9 cellular contexts compared by ENCODE assay signal in the genomic region with DNA sequence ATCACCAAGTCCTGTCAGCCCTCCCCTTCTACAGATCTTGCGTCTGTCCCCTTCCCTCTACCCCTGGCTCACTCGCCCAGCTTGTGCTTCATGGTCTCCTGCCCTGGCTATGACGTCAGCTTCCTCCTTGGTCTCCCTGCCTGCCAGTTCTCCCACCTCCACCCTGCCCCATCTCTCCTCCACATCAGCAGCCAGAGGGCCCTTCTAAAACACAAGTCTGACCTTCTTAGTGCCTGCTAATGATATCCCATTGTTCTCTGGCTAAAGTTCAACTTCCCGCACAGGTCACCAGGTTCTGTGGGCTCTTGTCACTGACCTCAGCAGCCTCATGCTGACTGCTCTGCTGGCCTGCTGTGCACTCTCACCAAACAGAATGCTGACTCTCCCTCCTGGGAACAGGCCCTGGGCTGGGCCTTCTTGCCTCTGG. TPM values are rescaled to one million over a fixed set of nuclear protein-coding genes. Genes with fewer than 3 reads are reported as not detected.
DNase-seq lines count a peak whose midpoint lies in the region; ATAC-seq and TF ChIP-seq lines count a peak whose summit lies in the region.
"Had no signal": no experiment of that assay in that cellular context is flagged by ENCODE, and none has a peak within 500 bp of the region (broad histone marks: within the 10 kb centered on the region; RNA-seq: fewer than 3 reads in every experiment).

No MANE protein-coding gene starts in this region.

- H3K9me3 Mint-ChIP-seq in neural progenitor cell, result no peaks in the 10 kb centered on the region
- H3K9me3 Mint-ChIP-seq in activated CD4-positive, alpha-beta T cell treated with anti-CD3 and anti-CD28 coated beads for 36 hours (ENCODE audit: low read depth), result no peaks in the 10 kb centered on the region
- H3K9me3 Mint-ChIP-seq in activated CD4-positive, alpha-beta memory T cell treated with anti-CD3 and anti-CD28 coated beads, Interleukin-2, amount 10 ng/mL, durations not matched to agents 7 days and 5 days, result no peaks in the 10 kb centered on the region

- CTCF ChIA-PET in activated CD4-positive, alpha-beta T cell treated with anti-CD3 and anti-CD28 coated beads for 36 hours (lab: Charles Lee), result interaction anchor here (0.5 to 1.6 kb wide), 5 partner anchors 24 to 109 kb away, joined by 3 to 7 read pairs (median 3); no protein-coding TSS in a partner anchor
- CTCF ChIA-PET in activated CD4-positive, alpha-beta memory T cell treated with anti-CD3 and anti-CD28 coated beads, Interleukin-2, amount 10 ng/mL, durations not matched to agents 7 days and 5 days (lab: Charles Lee), result interaction anchor here (0.9 to 1.9 kb wide), 4 partner anchors 10 to 47 kb away, joined by 3 to 4 read pairs (median 3); no protein-coding TSS in a partner anchor

- H3K27ac ChIP-seq in neural progenitor cell, result no peak overlapping the region

- H3K36me3 ChIP-seq in neural progenitor cell, result no peaks in the 10 kb centered on the region

- no peak overlapping the region for H3K4me2 ChIP-seq in neural progenitor cell

- peaks cover 5% of the 10 kb centered on the region for H3K4me1 ChIP-seq in neural progenitor cell

- DNase-seq in EL, result peak; percentile 25
- peak; percentile 77 for DNase-seq in NCI-H446 treated with DMSO at 0.1 percent for 48 hours (lab: John Stamatoyannopoulos, UW)
- no peak for DNase-seq in neural progenitor cell (ENCODE audit: low spot score)
- DNase-seq in NCI-H2081 treated with DMSO at 0.1 percent for 48 hours (lab: John Stamatoyannopoulos, UW), result no peak
- no peak for DNase-seq in activated CD4-positive, alpha-beta T cell treated with anti-CD3 and anti-CD28 coated beads for 36 hours
- no peak for DNase-seq in activated CD4-positive, alpha-beta memory T cell treated with anti-CD3 and anti-CD28 coated beads, Interleukin-2, amount 10 ng/mL, durations not matched to agents 7 days and 5 days
- DNase-seq: occipital lobe had no signal

- ATAC-seq in esophagus mucosa, result peak; percentile 47
- no peak for ATAC-seq in HG02938 (IDR thresholded peaks at IDR 0.05; ENCODE audit: unreplicated experiment)
- no peak for ATAC-seq in activated CD4-positive, alpha-beta T cell treated with anti-CD3 and anti-CD28 coated beads for 36 hours

- H3K27me3 ChIP-seq in neural progenitor cell, result peaks cover 48% of the 10 kb centered on the region

- H3K27me3 Mint-ChIP-seq in neural progenitor cell (ENCODE audit: insufficient read depth, low read depth), result peaks cover 6% of the 10 kb centered on the region
- H3K27me3 Mint-ChIP-seq in activated CD4-positive, alpha-beta T cell treated with anti-CD3 and anti-CD28 coated beads for 36 hours, result peaks cover 4% of the 10 kb centered on the region
- H3K27me3 Mint-ChIP-seq in activated CD4-positive, alpha-beta memory T cell treated with anti-CD3 and anti-CD28 coated beads, Interleukin-2, amount 10 ng/mL, durations not matched to agents 7 days and 5 days, result peaks cover 3% of the 10 kb centered on the region

- no peaks in the 10 kb centered on the region for H3K79me2 ChIP-seq in neural progenitor cell (ENCODE audit: low read depth)

- no peak overlapping the region for H2AFZ ChIP-seq in neural progenitor cell (replicated peaks)

- no peak for TF ChIP-seq CTCF in neural progenitor cell (IDR thresholded peaks at IDR 0.05)

- no peak overlapping the region for H3K9ac ChIP-seq in neural progenitor cell

- H3K36me3 Mint-ChIP-seq in neural progenitor cell, result no peaks in the 10 kb centered on the region
- H3K36me3 Mint-ChIP-seq in activated CD4-positive, alpha-beta T cell treated with anti-CD3 and anti-CD28 coated beads for 36 hours (ENCODE audit: low read depth), result no peaks in the 10 kb centered on the region
- H3K36me3 Mint-ChIP-seq in activated CD4-positive, alpha-beta memory T cell treated with anti-CD3 and anti-CD28 coated beads, Interleukin-2, amount 10 ng/mL, durations not matched to agents 7 days and 5 days (ENCODE audit: low read depth), result no peaks in the 10 kb centered on the region

- H4K20me1 ChIP-seq in neural progenitor cell (ENCODE audit: low read depth), result peaks cover 14% of the 10 kb centered on the region

- H3K4me3 ChIP-seq in neural progenitor cell, result no peak overlapping the region

- no peaks in the 10 kb centered on the region for H3K9me3 ChIP-seq in neural progenitor cell (ENCODE audit: low read depth)

- intact Hi-C loops in activated CD4-positive, alpha-beta T cell treated with anti-CD3 and anti-CD28 coated beads for 36 hours (cut with DNase I, micrococcal nuclease), result no loop called here

- H3K27ac Mint-ChIP-seq in neural progenitor cell, result peak overlapping the region; percentile 93
- H3K27ac Mint-ChIP-seq in activated CD4-positive, alpha-beta T cell treated with anti-CD3 and anti-CD28 coated beads for 36 hours, result no peak overlapping the region
- H3K27ac Mint-ChIP-seq in activated CD4-positive, alpha-beta memory T cell treated with anti-CD3 and anti-CD28 coated beads, Interleukin-2, amount 10 ng/mL, durations not matched to agents 7 days and 5 days, result no peak overlapping the region

- H3F3A ChIP-seq in neural progenitor cell (ENCODE audit: low read depth), result peaks cover 13% of the 10 kb centered on the region

- POLR2A ChIA-PET in activated CD4-positive, alpha-beta T cell treated with anti-CD3 and anti-CD28 coated beads for 36 hours (lab: Charles Lee), result interaction anchor here (0.6 kb wide), 1 partner anchor 16 kb away, joined by 4 read pairs; no protein-coding TSS in a partner anchor
- POLR2A ChIA-PET in activated CD4-positive, alpha-beta memory T cell treated with anti-CD3 and anti-CD28 coated beads, Interleukin-2, amount 10 ng/mL, durations not matched to agents 7 days and 5 days (lab: Charles Lee), result interaction anchor here (0.9 kb wide), 1 partner anchor 28 kb away, joined by 3 read pairs; a partner anchor contains a TSS

- H3K4me1 Mint-ChIP-seq in neural progenitor cell, result peaks cover 43% of the 10 kb centered on the region
- no peaks in the 10 kb centered on the region for H3K4me1 Mint-ChIP-seq in activated CD4-positive, alpha-beta T cell treated with anti-CD3 and anti-CD28 coated beads for 36 hours
- no peaks in the 10 kb centered on the region for H3K4me1 Mint-ChIP-seq in activated CD4-positive, alpha-beta memory T cell treated with anti-CD3 and anti-CD28 coated beads, Interleukin-2, amount 10 ng/mL, durations not matched to agents 7 days and 5 days

- H3K4me3 Mint-ChIP-seq in neural progenitor cell, result peak overlapping the region; percentile 21
- H3K4me3 Mint-ChIP-seq in activated CD4-positive, alpha-beta T cell treated with anti-CD3 and anti-CD28 coated beads for 36 hours, result no peak overlapping the region
- H3K4me3 Mint-ChIP-seq in activated CD4-positive, alpha-beta memory T cell treated with anti-CD3 and anti-CD28 coated beads, Interleukin-2, amount 10 ng/mL, durations not matched to agents 7 days and 5 days, result no peak overlapping the region

RNA-seq across cellular contexts. Expression of a gene that starts 24.6 kb away (rescaled TPM):
- 16.9 TPM for total RNA-seq in esophagus mucosa
- 21.8 and 39.8 TPM in 2 replicates for total RNA-seq in neural progenitor cell (ENCODE audit: low replicate concordance)
- total RNA-seq in activated CD4-positive, alpha-beta T cell treated with anti-CD3 and anti-CD28 coated beads for 36 hours, result under 1 TPM; 0.11 to 0.16 TPM
- total RNA-seq in activated CD4-positive, alpha-beta memory T cell treated with anti-CD3 and anti-CD28 coated beads, Interleukin-2, amount 10 ng/mL, durations not matched to agents 7 days and 5 days, result under 1 TPM; 0.10 to 0.18 TPM

RNA-seq across cellular contexts. Expression of a gene that starts 28.6 kb away (rescaled TPM):
- total RNA-seq in esophagus mucosa, result 25.2 TPM
- total RNA-seq in neural progenitor cell (ENCODE audit: low replicate concordance), result 0.90 and 1.4 TPM in 2 replicates
- 10 to 100 TPM in 1 of 2 experiments, 1 to 10 TPM in 1; 8.8 to 12.8 TPM for total RNA-seq in activated CD4-positive, alpha-beta T cell treated with anti-CD3 and anti-CD28 coated beads for 36 hours
- 1 to 10 TPM; 2.4 to 2.5 TPM for total RNA-seq in activated CD4-positive, alpha-beta memory T cell treated with anti-CD3 and anti-CD28 coated beads, Interleukin-2, amount 10 ng/mL, durations not matched to agents 7 days and 5 days

RNA-seq across cellular contexts. Expression of a gene that starts 43.1 kb away (rescaled TPM):
- 18.4 TPM for total RNA-seq in esophagus mucosa
- total RNA-seq in neural progenitor cell (ENCODE audit: low replicate concordance), result 45.1 and 64.8 TPM in 2 replicates
- 10 to 100 TPM; 31.4 to 51.7 TPM for total RNA-seq in activated CD4-positive, alpha-beta T cell treated with anti-CD3 and anti-CD28 coated beads for 36 hours
- 10 to 100 TPM; 12.9 to 16.1 TPM for total RNA-seq in activated CD4-positive, alpha-beta memory T cell treated with anti-CD3 and anti-CD28 coated beads, Interleukin-2, amount 10 ng/mL, durations not matched to agents 7 days and 5 days

Comparison
In these comparisons a context has a peak if more than half of its experiments do, and no peak if none do; other contexts are left out.
1. DNase-seq: peak in EL (single experiment) and NCI-H446 treated with DMSO at 0.1 percent for 48 hours (single experiment); none in neural progenitor cell (single experiment), NCI-H2081 treated with DMSO at 0.1 percent for 48 hours (single experiment), activated CD4-positive, alpha-beta T cell treated with anti-CD3 and anti-CD28 coated beads for 36 hours (single experiment) and activated CD4-positive, alpha-beta memory T cell treated with anti-CD3 and anti-CD28 coated beads, Interleukin-2, amount 10 ng/mL, durations not matched to agents 7 days and 5 days (single experiment).
2. RNA of a gene that starts 24.6 kb away (total RNA-seq): 21.8 to 39.8 TPM in neural progenitor cell and 16.9 TPM in esophagus mucosa (single experiment); 0.10 to 0.18 TPM in activated CD4-positive, alpha-beta memory T cell treated with anti-CD3 and anti-CD28 coated beads, Interleukin-2, amount 10 ng/mL, durations not matched to agents 7 days and 5 days and 0.11 to 0.16 TPM in activated CD4-positive, alpha-beta T cell treated with anti-CD3 and anti-CD28 coated beads for 36 hours; every median in the first group is over 10 times any median in the second.